ENCODE assay signal across 29 cellular contexts in genomic region chr1:95203908-95204437, GRCh38.
"Had no signal": no experiment of that assay in that cellular context is flagged by ENCODE, and none has a peak within 500 bp of the region (broad histone marks: within the 10 kb centered on the region; RNA-seq: fewer than 3 reads in every experiment).

No MANE protein-coding gene starts in this region.

- H3K4me1 ChIP-seq: esophagus squamous epithelium, lower lobe of right lung, psoas muscle, spleen, tibial nerve, upper lobe of left lung had no signal

- H3K36me3 Mint-ChIP-seq: immature natural killer cell; natural killer cell; stimulated activated memory B cell treated with anti-CD40 and anti-IgM and Interleukin-4, amounts not matched to agents 10 μg/mL and 1 μg/mL and 100 μg/mL, for 72 hours had no signal

- H3K9me3 Mint-ChIP-seq: natural killer cell; stimulated activated naive CD8-positive, alpha-beta T cell treated with anti-CD3 and anti-CD28 coated beads, Interleukin-15, Interleukin-2, amounts not matched to agents 100 ng/mL and 50 ng/mL, for 24 hours had no signal

- DNase-seq: dermis blood vessel endothelial cell; effector memory CD4-positive, alpha-beta T cell; esophagus squamous epithelium; foreskin melanocyte; glutamatergic neuron; heart right ventricle; hypothalamus; immature natural killer cell; islet precursor cell; kidney glomerular epithelial cell; left ventricle myocardium superior; lower lobe of right lung; natural killer cell; occipital lobe; ovary; posterior cingulate gyrus; psoas muscle; right cardiac atrium; spleen; stimulated activated CD4-positive, alpha-beta T cell treated with anti-CD3 and anti-CD28 coated beads, Interleukin-4, amount 100 ng/mL, for 4 hours; upper lobe of left lung had no signal

- FAIRE-seq: endothelial cell of umbilical vein, urothelium cell line had no signal

- H3K4me1 Mint-ChIP-seq: immature natural killer cell; natural killer cell; stimulated activated memory B cell treated with anti-CD40 and anti-IgM and Interleukin-4, amounts not matched to agents 10 μg/mL and 1 μg/mL and 100 μg/mL, for 72 hours had no signal

- H3K27me3 ChIP-seq: esophagus squamous epithelium, heart right ventricle, ovary, spleen, tibial nerve, upper lobe of left lung had no signal

- H3K36me3 ChIP-seq: esophagus squamous epithelium, heart right ventricle, lower lobe of right lung, ovary, spleen, thoracic aorta, upper lobe of left lung had no signal

- H3K4me3 Mint-ChIP-seq: immature natural killer cell; natural killer cell; stimulated activated memory B cell treated with anti-CD40 and anti-IgM and Interleukin-4, amounts not matched to agents 10 μg/mL and 1 μg/mL and 100 μg/mL, for 72 hours; stimulated activated naive CD8-positive, alpha-beta T cell treated with anti-CD3 and anti-CD28 coated beads, Interleukin-15, Interleukin-2, amounts not matched to agents 100 ng/mL and 50 ng/mL, for 24 hours had no signal

- ATAC-seq: heart right ventricle; left ventricle myocardium superior; lower lobe of right lung; natural killer cell; psoas muscle; right cardiac atrium; stimulated activated memory B cell treated with anti-CD40 and anti-IgM and Interleukin-4, amounts not matched to agents 10 μg/mL and 1 μg/mL and 100 μg/mL, for 72 hours had no signal

- H3K9me3 ChIP-seq: esophagus squamous epithelium, lower lobe of right lung, ovary, psoas muscle, spleen, thoracic aorta, upper lobe of left lung had no signal

- H3K27ac Mint-ChIP-seq: immature natural killer cell; natural killer cell; stimulated activated memory B cell treated with anti-CD40 and anti-IgM and Interleukin-4, amounts not matched to agents 10 μg/mL and 1 μg/mL and 100 μg/mL, for 72 hours; stimulated activated naive CD8-positive, alpha-beta T cell treated with anti-CD3 and anti-CD28 coated beads, Interleukin-15, Interleukin-2, amounts not matched to agents 100 ng/mL and 50 ng/mL, for 24 hours had no signal

- H3K27me3 Mint-ChIP-seq: stimulated activated memory B cell treated with anti-CD40 and anti-IgM and Interleukin-4, amounts not matched to agents 10 μg/mL and 1 μg/mL and 100 μg/mL, for 72 hours had no signal

- H3K4me3 ChIP-seq: coronary artery, esophagus squamous epithelium, heart right ventricle, lower lobe of right lung, ovary, psoas muscle, skin epidermis, spleen, thoracic aorta, tibial nerve, upper lobe of left lung had no signal

- H3K27ac ChIP-seq: coronary artery, heart right ventricle, lower lobe of right lung, ovary, psoas muscle, skin epidermis, spleen, thoracic aorta, tibial nerve, upper lobe of left lung had no signal
